In the genomic region with DNA sequence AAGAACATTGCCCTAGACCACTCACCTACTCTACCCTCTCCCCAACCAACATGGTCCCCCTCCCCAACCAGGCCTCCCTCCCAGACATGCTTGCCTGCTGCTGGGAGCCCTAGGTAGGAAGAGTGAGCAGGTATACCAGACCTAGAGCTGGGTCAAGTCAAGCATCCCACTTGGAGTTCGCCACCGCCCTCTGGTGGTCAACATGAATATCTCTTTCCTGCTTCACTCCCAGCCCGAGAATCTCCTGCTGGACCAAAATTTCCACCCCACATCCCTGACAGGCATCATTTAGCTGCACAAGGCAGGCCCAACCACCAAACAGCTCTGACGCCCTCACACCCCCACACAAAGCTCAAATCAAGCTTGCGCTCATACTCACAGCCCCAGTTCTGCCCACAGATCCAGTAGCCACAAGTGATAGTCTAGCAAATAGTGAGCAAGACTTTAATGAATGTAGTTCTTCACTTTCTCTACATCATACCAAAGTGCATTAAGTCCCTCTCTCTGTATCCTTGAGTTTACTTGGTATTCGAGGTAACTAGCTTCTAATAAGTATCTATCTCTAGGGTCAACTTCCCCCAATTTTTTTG, we compare ENCODE assay signal across 8 cellular contexts.
DNase-seq lines count a peak whose midpoint lies in the region; ATAC-seq and TF ChIP-seq lines count a peak whose summit lies in the region.

No MANE protein-coding gene starts in this region.

- no peaks in the 10 kb centered on the region for H3K27me3 Mint-ChIP-seq in activated CD4-positive, alpha-beta T cell treated with anti-CD3 and anti-CD28 coated beads, Interleukin-2, amount 10 ng/mL, durations not matched to agents 24 days and 14 days

- no peak overlapping the region for H3K27ac Mint-ChIP-seq in activated CD4-positive, alpha-beta T cell treated with anti-CD3 and anti-CD28 coated beads, Interleukin-2, amount 10 ng/mL, durations not matched to agents 24 days and 14 days

- H3K4me3 ChIP-seq in coronary artery (no peak overlapping the region), right lobe of liver (no peak overlapping the region)

- intact Hi-C loops in activated CD4-positive, alpha-beta T cell treated with anti-CD3 and anti-CD28 coated beads, Interleukin-2, amount 10 ng/mL, durations not matched to agents 24 days and 14 days (cut with micrococcal nuclease), result loop anchor here (1.0 to 5.0 kb wide), 3 partner anchors 98 to 102 kb away; no protein-coding TSS in a partner anchor
- intact Hi-C loops in right lobe of liver (cut with DNase I), result loop anchor here in 1 of 2 donors (10.0 kb wide), 1 partner anchor 108 kb away; no protein-coding TSS in a partner anchor

- 30% methylated on average over 5 of the region's 6 CpGs for WGBS in right lobe of liver (ENCODE audit: insufficient coverage, low coverage, low lambda C conversion rate, missing lambda C conversion rate)

- peaks cover 2% of the 10 kb centered on the region for H3K4me1 Mint-ChIP-seq in activated CD4-positive, alpha-beta T cell treated with anti-CD3 and anti-CD28 coated beads, Interleukin-2, amount 10 ng/mL, durations not matched to agents 24 days and 14 days

- H3K9me3 ChIP-seq in right lobe of liver, result no peaks in the 10 kb centered on the region

- TF ChIP-seq POLR2A in right lobe of liver (IDR thresholded peaks at IDR 0.05), result no peak

- H3K27ac ChIP-seq in coronary artery (peak overlapping the region; percentile 31 to 99), right lobe of liver (no peak overlapping the region)

- peak; percentile 75 for TF ChIP-seq CTCF in coronary artery (IDR thresholded peaks at IDR 0.05)
- TF ChIP-seq CTCF in right lobe of liver (IDR thresholded peaks at IDR 0.05), result peak; percentile 73 to 83 (median 78)

- no peaks in the 10 kb centered on the region for H3K36me3 Mint-ChIP-seq in activated CD4-positive, alpha-beta T cell treated with anti-CD3 and anti-CD28 coated beads, Interleukin-2, amount 10 ng/mL, durations not matched to agents 24 days and 14 days (ENCODE audit: low read depth)

- DNase-seq in DMS114 treated with DMSO at 0.1 percent for 48 hours (lab: John Stamatoyannopoulos, UW; ENCODE audit: unreplicated experiment) (peak; percentile 39), NCI-H2227 (lab: John Stamatoyannopoulos, UW; ENCODE audit: unreplicated experiment) (peak; percentile 83), coronary artery (ENCODE audit: low spot score) (no peak), right lobe of liver (peak in 2 of 3 donors; percentile 65 to 76)
- peak; percentile 88 for DNase-seq in activated CD4-positive, alpha-beta T cell treated with anti-CD3 and anti-CD28 coated beads, Interleukin-2, amount 10 ng/mL, durations not matched to agents 24 days and 14 days
- DNase-seq in stimulated activated CD4-positive, alpha-beta T cell treated with anti-CD3 and anti-CD28 coated beads, TNF-alpha, amount 100 ng/mL, for 48 hours (ENCODE audit: low read depth in 3 of 3), result peak; percentile 31 to 67 (median 38)

- no peaks in the 10 kb centered on the region for H3K9me3 Mint-ChIP-seq in activated CD4-positive, alpha-beta T cell treated with anti-CD3 and anti-CD28 coated beads, Interleukin-2, amount 10 ng/mL, durations not matched to agents 24 days and 14 days

- peaks cover 8 to 95% (median 68%) of the 10 kb centered on the region in 4 donors for H3K36me3 ChIP-seq in right lobe of liver

- H3K4me3 Mint-ChIP-seq in activated CD4-positive, alpha-beta T cell treated with anti-CD3 and anti-CD28 coated beads, Interleukin-2, amount 10 ng/mL, durations not matched to agents 24 days and 14 days, result no peak overlapping the region

- no peaks in the 10 kb centered on the region for H3K27me3 ChIP-seq in right lobe of liver

- peaks cover 0 to 6% (median 0%) of the 10 kb centered on the region in 4 donors for H3K4me1 ChIP-seq in right lobe of liver

- ATAC-seq in HG02610 (IDR thresholded peaks at IDR 0.05; ENCODE audit: unreplicated experiment), result peak; percentile 62
- peak; percentile 48 to 67 (median 58) for ATAC-seq in right lobe of liver
- ATAC-seq in HG03280 (IDR thresholded peaks at IDR 0.05; ENCODE audit: unreplicated experiment), result no peak

Comparison
In these comparisons a context has a peak if more than half of its experiments do, and no peak if none do; other contexts are left out.
1. H3K27ac ChIP-seq: peak in coronary artery (2 of 2); none in right lobe of liver (0 of 3).